ENCODE assay signal across 1 cellular context in genomic region chr11:64762277-64762915, GRCh38.
A peak's percentile ranks its signal among the peaks of the same experiment; 100 is the strongest.
TF ChIP-seq lines count a peak whose summit lies in the region.

No MANE protein-coding gene starts in this region.

TF ChIP-seq in HepG2, 621 proteins besides CTCF, POLR2A, EP300 and RAD21 (continued from another document):
- TF ChIP-seq KIAA2018 (CRISPR knock-in tag; IDR thresholded peaks at IDR 0.05; ENCODE audit: borderline replicate concordance) (no peak), ZNF207 (IDR thresholded peaks at IDR 0.05; ENCODE audit: borderline replicate concordance) (no peak), CBX5 (CRISPR knock-in tag; IDR thresholded peaks at IDR 0.05; ENCODE audit: borderline replicate concordance) (0 out of 2 replicates have a peak, but pooled peaks have one; percentile 37), ZNF24 (IDR thresholded peaks at IDR 0.05) (no peak), TOPORS (CRISPR knock-in tag; IDR thresholded peaks at IDR 0.05) (no peak), NFE2L2 (IDR thresholded peaks at IDR 0.05; ENCODE audit: low read length) (no peak), ZNF367 (CRISPR knock-in tag; IDR thresholded peaks at IDR 0.05; ENCODE audit: borderline replicate concordance) (no peak), FLYWCH1 (CRISPR knock-in tag; IDR thresholded peaks at IDR 0.05) (no peak)
